6 cellular contexts compared by ENCODE assay signal in the genomic region with DNA sequence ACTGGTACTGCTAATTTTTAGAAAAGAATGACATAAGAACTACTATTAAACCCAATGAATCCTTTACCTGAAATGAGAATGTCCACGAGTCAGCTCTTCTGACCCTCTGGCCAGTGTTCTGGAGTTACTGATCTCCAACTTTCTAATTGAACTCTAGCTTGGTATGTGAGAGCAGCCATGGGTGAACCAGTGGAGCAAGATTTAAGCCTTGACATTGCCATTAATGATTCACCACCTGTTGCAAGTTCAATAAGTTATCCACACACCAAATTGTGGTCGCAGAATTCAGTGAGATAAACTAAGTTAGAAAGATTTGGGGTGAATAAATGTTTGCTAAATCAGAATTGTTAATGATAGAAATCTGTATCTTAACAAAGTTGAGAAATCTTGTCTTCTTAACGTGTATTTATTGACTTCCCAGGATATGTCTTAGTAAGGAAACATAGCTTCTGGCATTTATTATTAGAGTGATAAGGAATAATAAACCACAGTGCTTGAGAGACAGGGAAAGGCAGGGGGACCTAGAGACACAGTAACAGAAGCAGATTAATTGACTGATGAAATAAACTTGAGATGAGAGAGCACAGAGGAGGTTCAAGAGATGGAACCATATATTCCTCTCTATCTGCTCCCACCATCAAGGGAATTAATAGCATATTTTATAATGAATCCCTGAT.
DNase-seq lines count a peak whose midpoint lies in the region; ATAC-seq, FAIRE-seq and TF ChIP-seq lines count a peak whose summit lies in the region.
"Not testable (repeated sequence)": the region's sequence is repeated elsewhere in the genome, so short reads cannot be mapped to it uniquely, and the experiment has no call there.

No MANE protein-coding gene starts in this region.

- not testable (repeated sequence) for H3K9ac ChIP-seq in HepG2 (ENCODE audit: insufficient read depth, low read depth, low read length)

- H3K79me2 ChIP-seq in HepG2 (ENCODE audit: insufficient read depth, low read length), result not testable (repeated sequence)

- not testable (repeated sequence) for H3K27me3 ChIP-seq in body of pancreas; HepG2 (ENCODE audit: control insufficient read depth in 1 of 2, insufficient read depth in 2 of 2, low read length in 2 of 2)

- TF ChIP-seq CTCF in body of pancreas (IDR thresholded peaks at IDR 0.05); HepG2 (CRISPR knock-in tag; IDR thresholded peaks at IDR 0.05); nephron (IDR thresholded peaks at IDR 0.05; ENCODE audit: unreplicated experiment in 3 of 3): not testable (repeated sequence)

- H3K4me3 Mint-ChIP-seq in nephron, result peak overlapping the region; percentile 61 to 81 (median 71)

- H3K36me3 Mint-ChIP-seq in nephron (ENCODE audit: low read depth), result not testable (repeated sequence)

- H2AFZ ChIP-seq in HepG2 (ENCODE audit: low read length), result not testable (repeated sequence)

- not testable (repeated sequence) for H3K9me3 ChIP-seq in body of pancreas; HepG2 (ENCODE audit: low read length)

- POLR2A ChIA-PET in HepG2 (lab: Yijun Ruan, JAX), result not testable (repeated sequence)

- not testable (repeated sequence) for TF ChIP-seq RAD21 in HepG2 (CRISPR knock-in tag; IDR thresholded peaks at IDR 0.05)

- H3K36me3 ChIP-seq in body of pancreas (replicated peaks in 1 of 2; ENCODE audit: insufficient read depth in 1 of 2, low read depth in 2 of 2); HepG2 (replicated peaks in 1 of 2; ENCODE audit: control insufficient read depth in 1 of 2, insufficient read depth in 2 of 2, low read length in 2 of 2): not testable (repeated sequence)

- H3K4me1 ChIP-seq in body of pancreas; HepG2 (ENCODE audit: insufficient read depth, low read length): not testable (repeated sequence)

- not testable (repeated sequence) for H3K4me2 ChIP-seq in HepG2 (ENCODE audit: low read depth, low read length)

- H3K27me3 Mint-ChIP-seq in nephron (ENCODE audit: low read depth), result not testable (repeated sequence)

- H3K4me1 Mint-ChIP-seq in nephron, result not testable (repeated sequence)

- H3K27ac Mint-ChIP-seq in nephron, result peak overlapping the region; percentile 90 to 96 (median 94)

- peak in 2 of 3 donors; percentile 30 to 38 for TF ChIP-seq POLR2A in body of pancreas (IDR thresholded peaks at IDR 0.05)
- not testable (repeated sequence) for TF ChIP-seq POLR2A in HepG2 (IDR thresholded peaks at IDR 0.05; ENCODE audit: insufficient read depth in 1 of 2, low read depth in 2 of 2, low read length in 2 of 2)

- H3K27ac ChIP-seq in body of pancreas, result peak overlapping the region in 2 of 4 donors; percentile 30 to 59
- H3K27ac ChIP-seq in HepG2 (ENCODE audit: extremely low read length, insufficient read depth, low read length), result not testable (repeated sequence)

- FAIRE-seq in HepG2 (lab: Jason Lieb, UNC), result not testable (repeated sequence)

- WGBS in body of pancreas, 2 donors, result 16 to 19% methylated on average over 3 of the region's 3 CpGs
- WGBS in HepG2 (ENCODE audit: low lambda C conversion rate), result 3% methylated on average over 3 of the region's 3 CpGs

- H3K4me3 ChIP-seq in body of pancreas; HepG2 (replicated peaks in 1 of 3; ENCODE audit: insufficient read depth in 1 of 3, low read depth in 2 of 3, low read length in 3 of 3): not testable (repeated sequence)

- BruUV-seq in HepG2 (replicated peaks; lab: Mats Ljungman, UMichigan), result not testable (repeated sequence)

- not testable (repeated sequence) for H4K20me1 ChIP-seq in HepG2 (ENCODE audit: insufficient read depth, low read length)

- CTCF ChIA-PET in HepG2 (lab: Yijun Ruan, JAX; ENCODE audit: low intra/inter-chr PET ratio, low total read pairs), result not testable (repeated sequence)

- not testable (repeated sequence) for TF ChIP-seq EP300 in HepG2 (IDR thresholded peaks at IDR 0.05; ENCODE audit: low read depth in 2 of 2, low read length in 2 of 2); HepG2 (CRISPR knock-in tag; IDR thresholded peaks at IDR 0.05; ENCODE audit: borderline replicate concordance)

- intact Hi-C loops in body of pancreas (cut with DNase I); HepG2 (cut with micrococcal nuclease; ENCODE audit: unreplicated experiment): not testable (repeated sequence)

- H3K9me3 Mint-ChIP-seq in nephron, result not testable (repeated sequence)

- in situ Hi-C loops in Caki2 (cut with HindIII; ENCODE audit: low pct_unique_long_range_greater_than_20kb, low sequenced_read_pairs); HepG2 (cut with HindIII; ENCODE audit: extremely low pct_ligation_motif_present, low pct_unique_long_range_greater_than_20kb): not testable (repeated sequence)

- DNase-seq in Caki2 (ENCODE audit: low read depth), result peak; percentile 18
- not testable (repeated sequence) for DNase-seq in body of pancreas; HepG2 (ENCODE audit: low spot score)
- DNase-seq in kidney tubule cell (ENCODE audit: low spot score), result peak; percentile 13
- peak; percentile 28 for DNase-seq in renal cortical epithelial cell (ENCODE audit: low read depth)

- ATAC-seq in body of pancreas (peak; percentile 88), HepG2 (peak; percentile 80)
